Comparison of ENCODE assay signal across 1 cellular context in genomic region chr4:106681381-106681921, GRCh38.
TF ChIP-seq lines count a peak whose summit lies in the region.

No MANE protein-coding gene starts in this region.

TF ChIP-seq in WTC11, 78 proteins besides CTCF, POLR2A, EP300 and RAD21 (continued from another document):
- TF ChIP-seq, protein P1, sequence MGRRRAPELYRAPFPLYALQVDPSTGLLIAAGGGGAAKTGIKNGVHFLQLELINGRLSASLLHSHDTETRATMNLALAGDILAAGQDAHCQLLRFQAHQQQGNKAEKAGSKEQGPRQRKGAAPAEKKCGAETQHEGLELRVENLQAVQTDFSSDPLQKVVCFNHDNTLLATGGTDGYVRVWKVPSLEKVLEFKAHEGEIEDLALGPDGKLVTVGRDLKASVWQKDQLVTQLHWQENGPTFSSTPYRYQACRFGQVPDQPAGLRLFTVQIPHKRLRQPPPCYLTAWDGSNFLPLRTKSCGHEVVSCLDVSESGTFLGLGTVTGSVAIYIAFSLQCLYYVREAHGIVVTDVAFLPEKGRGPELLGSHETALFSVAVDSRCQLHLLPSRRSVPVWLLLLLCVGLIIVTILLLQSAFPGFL (CRISPR knock-in tag; IDR thresholded peaks at IDR 0.05; ENCODE audit: borderline replicate concordance), result no peak
